12 cellular contexts compared by ENCODE assay signal in the genomic region with DNA sequence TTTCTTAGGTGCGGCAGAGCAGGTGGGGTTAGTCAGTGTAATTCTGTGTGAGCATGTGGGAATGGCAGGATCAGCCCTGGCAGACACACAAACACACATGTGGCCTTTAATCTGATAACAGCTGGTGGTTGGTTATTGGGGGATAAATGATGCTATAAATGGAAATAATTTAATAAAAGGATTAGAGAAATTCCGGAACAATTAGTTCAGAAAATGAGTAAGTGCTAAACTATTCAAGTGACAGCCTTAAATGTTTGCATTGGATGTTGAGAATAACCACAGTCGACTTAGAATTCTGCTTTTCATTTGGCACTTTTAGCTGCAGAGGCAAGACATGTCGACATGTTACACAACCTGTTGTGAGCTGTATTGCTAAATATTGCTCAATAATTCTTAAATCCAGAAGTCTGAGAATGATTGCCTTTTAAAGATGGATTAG. TPM values are rescaled to one million over a fixed set of nuclear protein-coding genes. Genes with fewer than 3 reads are reported as not detected.
A peak's percentile ranks its signal among the peaks of the same experiment; 100 is the strongest.
DNase-seq lines count a peak whose midpoint lies in the region; ATAC-seq, FAIRE-seq and TF ChIP-seq lines count a peak whose summit lies in the region.
"Had no signal": no experiment of that assay in that cellular context is flagged by ENCODE, and none has a peak within 500 bp of the region (broad histone marks: within the 10 kb centered on the region; RNA-seq: fewer than 3 reads in every experiment).

No MANE protein-coding gene starts in this region.

- peak; percentile 85 for DNase-seq in GM23248
- DNase-seq in PC-3: peak; percentile 77
- peak; percentile 85 for DNase-seq in epithelial cell of esophagus (ENCODE audit: low read depth)
- DNase-seq in osteoblast (ENCODE audit: insufficient read length, low spot score, missing footprints): peak; percentile 44
- DNase-seq in GM13976 (ENCODE audit: low spot score): no peak
- no peak for DNase-seq in NCI-H2081 treated with DMSO at 0.1 percent for 48 hours (lab: John Stamatoyannopoulos, UW)
- DNase-seq in GM12891 (ENCODE audit: insufficient read length, low spot score): no peak
- DNase-seq: activated T-cell treated with anti-CD3 and anti-CD28 coated beads, Interleukin-2, amount 50 U/mL, for 1 hour; central memory CD4-positive, alpha-beta T cell; stimulated activated CD4-positive, alpha-beta T cell treated with anti-CD3 and anti-CD28 coated beads, Interleukin-15, amount 100 ng/mL, for 24 hours; stimulated activated naive CD8-positive, alpha-beta T cell treated with anti-CD3 and anti-CD28 coated beads, Interleukin-15, Interleukin-2, amounts not matched to agents 100 U/mL and 50 U/mL, for 24 hours had no signal

- ATAC-seq in PC-3: peak; percentile 75
- no peak for ATAC-seq in GM21381 (IDR thresholded peaks at IDR 0.05; ENCODE audit: unreplicated experiment)
- ATAC-seq: stimulated activated naive CD8-positive, alpha-beta T cell treated with anti-CD3 and anti-CD28 coated beads, Interleukin-15, Interleukin-2, amounts not matched to agents 100 U/mL and 50 U/mL, for 24 hours had no signal

- H2AFZ ChIP-seq in GM23248: no peak overlapping the region
- no peak overlapping the region for H2AFZ ChIP-seq in PC-3 (ENCODE audit: low read length)
- H2AFZ ChIP-seq in osteoblast (ENCODE audit: low read length): no peak overlapping the region

- WGBS in GM23248 (ENCODE audit: low coverage in 1 of 2, low lambda C conversion rate in 2 of 2, missing lambda C conversion rate in 2 of 2), 2 experiments: 10 to 17% methylated on average over 4 of the region's 4 CpGs

- no peak overlapping the region for H3K9ac ChIP-seq in GM23248
- no peak overlapping the region for H3K9ac ChIP-seq in PC-3 (ENCODE audit: low read length)

- H3K27ac ChIP-seq in GM23248 (no peak overlapping the region), PC-3 (ENCODE audit: low read length) (no peak overlapping the region), osteoblast (ENCODE audit: low read depth, low read length) (no peak overlapping the region)

- CTCF ChIA-PET in PC-3 (lab: Charles Lee): interaction anchor here (0.6 kb wide), 1 partner anchor 15 kb away, joined by 3 read pairs; no protein-coding TSS in a partner anchor

- POLR2A ChIA-PET in PC-3 (lab: Charles Lee; ENCODE audit: unreplicated experiment): interaction anchor here (0.6 kb wide), 1 partner anchor 45 kb away, joined by 4 read pairs; no protein-coding TSS in a partner anchor

- no peaks in the 10 kb centered on the region for H3K27me3 ChIP-seq in GM23248 (replicated peaks; ENCODE audit: insufficient read depth)
- no peaks in the 10 kb centered on the region for H3K27me3 ChIP-seq in PC-3 (ENCODE audit: low read length)
- no peaks in the 10 kb centered on the region for H3K27me3 ChIP-seq in osteoblast (ENCODE audit: insufficient read depth, low read length)

- H3K36me3 ChIP-seq in GM23248 (ENCODE audit: low read depth) (no peaks in the 10 kb centered on the region), PC-3 (ENCODE audit: low read depth, low read length) (no peaks in the 10 kb centered on the region), osteoblast (ENCODE audit: insufficient read depth, low read length) (no peaks in the 10 kb centered on the region)

- H3K9me3 ChIP-seq in GM23248 (ENCODE audit: low read depth) (no peaks in the 10 kb centered on the region), PC-3 (ENCODE audit: low read length) (no peaks in the 10 kb centered on the region), osteoblast (ENCODE audit: low read depth, low read length) (no peaks in the 10 kb centered on the region)

- intact Hi-C loops in PC-3 (cut with micrococcal nuclease): no loop called here

- no peak for FAIRE-seq in GM12891 (lab: Jason Lieb, UNC)

- BruUV-seq in PC-3 (replicated peaks; lab: Mats Ljungman, UMichigan): no TSS peak

- H3K9me2 ChIP-seq in GM23248 (ENCODE audit: insufficient read depth): no peaks in the 10 kb centered on the region
- no peaks in the 10 kb centered on the region for H3K9me2 ChIP-seq in PC-3 (replicated peaks; ENCODE audit: low read length)

- TF ChIP-seq POLR2A in GM12891 (IDR thresholded peaks at IDR 0.05; ENCODE audit: low read depth, low read length): no peak

- H3K4me3 ChIP-seq in GM23248: no peak overlapping the region
- no peak overlapping the region for H3K4me3 ChIP-seq in PC-3 (ENCODE audit: low read length)
- no peak overlapping the region for H3K4me3 ChIP-seq in epithelial cell of esophagus (ENCODE audit: low read length)
- H3K4me3 ChIP-seq in osteoblast (ENCODE audit: insufficient read depth, low read length): no peak overlapping the region

- H3K4me2 ChIP-seq in GM23248 (ENCODE audit: unreplicated experiment) (no peak overlapping the region), PC-3 (ENCODE audit: low read length) (no peak overlapping the region), osteoblast (ENCODE audit: insufficient read depth, low read length) (no peak overlapping the region)

- H3K4me1 ChIP-seq in GM23248 (ENCODE audit: insufficient read depth): peaks cover 6% of the 10 kb centered on the region
- peaks cover 11% of the 10 kb centered on the region; the same call in 1 of the 2 replicates for H3K4me1 ChIP-seq in PC-3 (ENCODE audit: insufficient read depth, low read length)
- H3K4me1 ChIP-seq in osteoblast (ENCODE audit: insufficient read depth, low read length): peaks cover 6% of the 10 kb centered on the region

- H4K20me1 ChIP-seq in GM23248 (ENCODE audit: insufficient read depth): no peaks in the 10 kb centered on the region
- no peaks in the 10 kb centered on the region for H4K20me1 ChIP-seq in PC-3 (ENCODE audit: low read length)
- no peaks in the 10 kb centered on the region for H4K20me1 ChIP-seq in osteoblast (ENCODE audit: insufficient read depth, low read length)

- H3F3A ChIP-seq in GM23248 (ENCODE audit: insufficient read depth) (peaks cover 4% of the 10 kb centered on the region; the same call in 1 of the 2 replicates), PC-3 (ENCODE audit: low read length, unreplicated experiment) (no peaks in the 10 kb centered on the region)

- H3K79me2 ChIP-seq in GM23248 (ENCODE audit: insufficient read depth): no peaks in the 10 kb centered on the region
- no peaks in the 10 kb centered on the region for H3K79me2 ChIP-seq in PC-3 (ENCODE audit: low read length)
- no peaks in the 10 kb centered on the region for H3K79me2 ChIP-seq in osteoblast (ENCODE audit: insufficient read depth, low read length)

- in situ Hi-C loops in GM23248 (cut with MboI): no loop called here
- in situ Hi-C loops in GM13976 (cut with MboI; ENCODE audit: low sequenced_read_pairs, unreplicated experiment): loop anchor here (25.0 kb wide), 1 partner anchor 587 kb away; no protein-coding TSS in a partner anchor

- TF ChIP-seq CTCF in PC-3 (conservative IDR thresholded peaks at IDR 0.05; ENCODE audit: low read depth, low read length) (no peak), epithelial cell of esophagus (IDR thresholded peaks at IDR 0.05; ENCODE audit: insufficient read depth, low read depth, low read length, missing control alignments) (no peak), osteoblast (IDR thresholded peaks at IDR 0.05; ENCODE audit: extremely low read depth, low read depth, low read length) (no peak), GM13976 (IDR thresholded peaks at IDR 0.05; ENCODE audit: borderline replicate concordance, control extremely low read depth, extremely low read depth, insufficient read depth, missing control alignments) (no peak)

TF ChIP-seq in GM12891, 5 proteins besides CTCF, POLR2A, EP300 and RAD21:
- no peak for TF ChIP-seq PAX5 (IDR thresholded peaks at IDR 0.05; ENCODE audit: insufficient read depth, low read length, severe bottlenecking)
- no peak for TF ChIP-seq TAF1 (IDR thresholded peaks at IDR 0.05; ENCODE audit: low read depth, low read length)
- TF ChIP-seq POU2F2 (IDR thresholded peaks at IDR 0.05; ENCODE audit: low read depth, low read length): no peak
- no peak for TF ChIP-seq POLR2AphosphoS5 (IDR thresholded peaks at IDR 0.05; ENCODE audit: low read depth, low read length)
- no peak for TF ChIP-seq SPI1 (IDR thresholded peaks at IDR 0.05; ENCODE audit: low read depth, low read length)

RNA-seq across cellular contexts. Expression of gene SMYD1, which starts 7.2 kb away (rescaled TPM):
- not detected in 2 replicates for total RNA-seq in GM23248 (2014; rRNA removed; shearing (Covaris generic))
- 0.09 TPM in 1 of 2 replicates, not detected in the other for polyA plus RNA-seq in GM23248 (2016; fragmentation: Nextera tagmentation; extraction: Ambion mirVana)
- total RNA-seq in PC-3 (2014; rRNA removed): not detected in 2 replicates
- total RNA-seq in osteoblast: not detected in 2 replicates
- not detected for polyA plus RNA-seq in GM12891 (2012; ENCODE audit: low read depth, missing spikeins)

RNA-seq across cellular contexts. Expression of gene KRCC1, which starts 19.3 kb away (rescaled TPM):
- 38.7 and 41.3 TPM in 2 replicates for total RNA-seq in GM23248 (2014; rRNA removed; shearing (Covaris generic))
- polyA plus RNA-seq in GM23248 (2016; fragmentation: Nextera tagmentation; extraction: Ambion mirVana): 33.1 and 35.4 TPM in 2 replicates
- 6.7 and 14.1 TPM in 2 replicates for total RNA-seq in PC-3 (2014; rRNA removed)
- 24.2 and 25.9 TPM in 2 replicates for total RNA-seq in osteoblast
- polyA plus RNA-seq in GM12891 (2012; ENCODE audit: low read depth, missing spikeins): 13.9 TPM

RNA-seq across cellular contexts. Expression of gene FABP1, which starts 53.0 kb away (rescaled TPM):
- not detected in 2 replicates for total RNA-seq in GM23248 (2014; rRNA removed; shearing (Covaris generic))
- polyA plus RNA-seq in GM23248 (2016; fragmentation: Nextera tagmentation; extraction: Ambion mirVana): not detected in 2 replicates
- total RNA-seq in PC-3 (2014; rRNA removed) (not detected in 2 replicates), osteoblast (under 0.01 TPM in 1 of 2 replicates, not detected in the other)
- not detected for polyA plus RNA-seq in GM12891 (2012; ENCODE audit: low read depth, missing spikeins)

RNA-seq across cellular contexts. Expression of gene RNU2-63P, which starts 58.5 kb away (rescaled TPM):
- not detected in 2 replicates for total RNA-seq in GM23248 (2014; rRNA removed; shearing (Covaris generic))
- not detected in 2 replicates for polyA plus RNA-seq in GM23248 (2016; fragmentation: Nextera tagmentation; extraction: Ambion mirVana)
- total RNA-seq in PC-3 (2014; rRNA removed) (122 TPM in 1 of 2 replicates, not detected in the other), osteoblast (not detected in 2 replicates)
- not detected for polyA plus RNA-seq in GM12891 (2012; ENCODE audit: low read depth, missing spikeins)

Comparison
In these comparisons a context has a peak if more than half of its experiments do, and no peak if none do; other contexts are left out.
1. DNase-seq: peak in GM23248 (single experiment), PC-3 (single experiment), epithelial cell of esophagus (single experiment) and osteoblast (single experiment); none in GM13976 (single experiment), NCI-H2081 treated with DMSO at 0.1 percent for 48 hours (single experiment) and GM12891 (single experiment).